ENCODE assay signal across 9 cellular contexts in the genomic region with DNA sequence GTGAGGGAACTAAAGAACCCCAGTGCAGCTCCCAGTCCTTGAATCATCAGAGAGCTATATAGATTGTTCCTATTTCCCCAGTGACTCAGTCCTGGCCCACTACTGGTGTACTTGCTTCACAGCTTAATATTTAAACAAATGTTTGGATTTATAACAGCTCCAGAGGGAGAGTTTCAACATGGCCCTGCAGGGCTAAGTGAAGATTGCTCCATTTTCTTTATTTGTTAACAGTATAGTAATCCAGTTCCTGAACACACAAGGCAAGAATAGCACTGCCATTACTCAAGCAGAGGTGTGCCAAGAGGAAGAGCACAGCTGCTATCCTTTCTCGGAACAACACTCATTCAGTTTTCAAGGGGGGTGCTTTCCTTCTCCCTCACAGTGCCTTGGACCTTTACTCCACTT. TPM values are rescaled to one million over a fixed set of nuclear protein-coding genes. Genes with fewer than 3 reads are reported as not detected.
DNase-seq lines count a peak whose midpoint lies in the region; ATAC-seq, FAIRE-seq and TF ChIP-seq lines count a peak whose summit lies in the region.
"Had no signal": no experiment of that assay in that cellular context is flagged by ENCODE, and none has a peak within 500 bp of the region (broad histone marks: within the 10 kb centered on the region; RNA-seq: fewer than 3 reads in every experiment).

No MANE protein-coding gene starts in this region.

- peaks cover 77% of the 10 kb centered on the region for H3K4me1 Mint-ChIP-seq in activated CD4-positive, alpha-beta T cell treated with anti-CD3 and anti-CD28 coated beads, Interleukin-2, amount 10 ng/mL, durations not matched to agents 24 days and 14 days
- peaks cover 76% of the 10 kb centered on the region for H3K4me1 Mint-ChIP-seq in activated T-helper 17 cell treated with anti-CD3 and anti-CD28 coated beads, Interleukin-2, amount 50 U/mL, for 72 hours
- H3K4me1 Mint-ChIP-seq in activated CD8-positive, alpha-beta memory T cell treated with anti-CD3 and anti-CD28 coated beads, Interleukin-2, amount 10 ng/mL, durations not matched to agents 7 days and 5 days: peaks cover 82% of the 10 kb centered on the region

- intact Hi-C loops in activated CD4-positive, alpha-beta T cell treated with anti-CD3 and anti-CD28 coated beads, Interleukin-2, amount 10 ng/mL, durations not matched to agents 24 days and 14 days (cut with micrococcal nuclease): no loop called here
- intact Hi-C loops in transverse colon (cut with DNase I; ENCODE audit: low total_unique reads): no loop called here

- H3K4me2 ChIP-seq in keratinocyte (ENCODE audit: control insufficient read depth, extremely low read depth, insufficient read depth, low read depth, low read length): peak overlapping the region; percentile 45

- TF ChIP-seq CTCF in keratinocyte (optimal IDR thresholded peaks at IDR 0.05 in 1 of 3, IDR thresholded peaks at IDR 0.05 in 1 of 3, conservative IDR thresholded peaks at IDR 0.05 in 1 of 3; ENCODE audit: extremely low read depth in 1 of 3, insufficient read depth in 2 of 3, low read length in 3 of 3) (peak in 1 of 3 experiments; percentile 23), transverse colon (IDR thresholded peaks at IDR 0.05) (peak in 3 of 5 experiments; percentile 19 to 72 (median 63))

- H3K27me3 ChIP-seq in keratinocyte (ENCODE audit: control insufficient read depth, extremely low read depth, insufficient read depth, low read length) (no peaks in the 10 kb centered on the region), transverse colon (no peaks in the 10 kb centered on the region)

- H3K9me1 ChIP-seq in keratinocyte (ENCODE audit: control insufficient read depth, extremely low read depth, insufficient read depth, low read length): peaks cover 3% of the 10 kb centered on the region

- H4K20me1 ChIP-seq in keratinocyte (ENCODE audit: control insufficient read depth, extremely low read depth, insufficient read depth, low read length): no peaks in the 10 kb centered on the region

- H3K9ac ChIP-seq in keratinocyte (ENCODE audit: control insufficient read depth, extremely low read depth, insufficient read depth, low read length): peak overlapping the region; percentile 76

- no peaks in the 10 kb centered on the region for H3K27me3 Mint-ChIP-seq in activated CD4-positive, alpha-beta T cell treated with anti-CD3 and anti-CD28 coated beads, Interleukin-2, amount 10 ng/mL, durations not matched to agents 24 days and 14 days
- no peaks in the 10 kb centered on the region for H3K27me3 Mint-ChIP-seq in activated T-helper 17 cell treated with anti-CD3 and anti-CD28 coated beads, Interleukin-2, amount 50 U/mL, for 72 hours
- no peaks in the 10 kb centered on the region for H3K27me3 Mint-ChIP-seq in activated CD8-positive, alpha-beta memory T cell treated with anti-CD3 and anti-CD28 coated beads, Interleukin-2, amount 10 ng/mL, durations not matched to agents 7 days and 5 days

- H3K27ac ChIP-seq in keratinocyte (ENCODE audit: control insufficient read depth, insufficient read depth, low read length): peak overlapping the region; percentile 95
- peak overlapping the region; percentile 96 to 97 (median 96) for H3K27ac ChIP-seq in transverse colon
- H3K27ac ChIP-seq: VCaP had no signal

- CTCF ChIA-PET in activated CD8-positive, alpha-beta memory T cell treated with anti-CD3 and anti-CD28 coated beads, Interleukin-2, amount 10 ng/mL, durations not matched to agents 7 days and 5 days (lab: Charles Lee): no interaction called here

- peak; percentile 74 for FAIRE-seq in keratinocyte (lab: Jason Lieb, UNC)

- peak; percentile 41 for ATAC-seq in activated T-helper 17 cell treated with anti-CD3 and anti-CD28 coated beads, Interleukin-2, amount 50 U/mL, for 72 hours (replicated peaks)
- ATAC-seq in activated CD8-positive, alpha-beta memory T cell treated with anti-CD3 and anti-CD28 coated beads, Interleukin-2, amount 10 ng/mL, durations not matched to agents 7 days and 5 days: no peak

- H3K36me3 ChIP-seq in keratinocyte (ENCODE audit: control insufficient read depth in 2 of 2, extremely low read depth in 1 of 2, insufficient read depth in 2 of 2, low read length in 2 of 2) (peaks cover 0 to 4% of the 10 kb centered on the region in 2 experiments), transverse colon (no peaks in the 10 kb centered on the region)

- peaks cover 81% of the 10 kb centered on the region for H3K4me1 ChIP-seq in keratinocyte (ENCODE audit: control insufficient read depth, extremely low read depth, insufficient read depth, low read length)
- peaks cover 68 to 98% (median 94%) of the 10 kb centered on the region in 4 donors for H3K4me1 ChIP-seq in transverse colon

- peak; percentile 90 for TF ChIP-seq EP300 in transverse colon (IDR thresholded peaks at IDR 0.05; ENCODE audit: low read depth)

- dilution Hi-C loops in keratinocyte (cut with MboI; ENCODE audit: extremely low pct_ligation_motif_present, low sequenced_read_pairs): no loop called here

- no peaks in the 10 kb centered on the region for H3K9me3 ChIP-seq in keratinocyte (ENCODE audit: control insufficient read depth, low read depth, low read length)
- H3K9me3 ChIP-seq in transverse colon: no peaks in the 10 kb centered on the region

- no peak for DNase-seq in activated CD4-positive, alpha-beta T cell treated with anti-CD3 and anti-CD28 coated beads, Interleukin-2, amount 10 ng/mL, durations not matched to agents 24 days and 14 days
- DNase-seq in activated CD4-positive, alpha-beta T cell treated with anti-CD3 and anti-CD28 coated beads, Interleukin-2, amount 50 U/mL, for 1 hour: no peak
- DNase-seq in keratinocyte (ENCODE audit: low read depth, low spot score) (no peak), transverse colon (peak; percentile 73), nucleus accumbens (lab: John Stamatoyannopoulos, UW) (no peak), COLO829 (ENCODE audit: low spot score) (no peak)
- no peak for DNase-seq in activated CD8-positive, alpha-beta memory T cell treated with anti-CD3 and anti-CD28 coated beads, Interleukin-2, amount 10 ng/mL, durations not matched to agents 7 days and 5 days

- peaks cover 58% of the 10 kb centered on the region for H3K36me3 Mint-ChIP-seq in activated CD4-positive, alpha-beta T cell treated with anti-CD3 and anti-CD28 coated beads, Interleukin-2, amount 10 ng/mL, durations not matched to agents 24 days and 14 days (ENCODE audit: low read depth)
- peaks cover 99% of the 10 kb centered on the region for H3K36me3 Mint-ChIP-seq in activated T-helper 17 cell treated with anti-CD3 and anti-CD28 coated beads, Interleukin-2, amount 50 U/mL, for 72 hours (ENCODE audit: low read depth)
- H3K36me3 Mint-ChIP-seq in activated CD8-positive, alpha-beta memory T cell treated with anti-CD3 and anti-CD28 coated beads, Interleukin-2, amount 10 ng/mL, durations not matched to agents 7 days and 5 days: peaks cover 48% of the 10 kb centered on the region

- in situ Hi-C loops in transverse colon (cut with MboI; ENCODE audit: low pct_ligation_motif_present in 1 of 4, low pct_unique_long_range_greater_than_20kb in 1 of 4, low sequenced_read_pairs in 3 of 4): no loop called here

- H3K9me3 Mint-ChIP-seq in activated CD4-positive, alpha-beta T cell treated with anti-CD3 and anti-CD28 coated beads, Interleukin-2, amount 10 ng/mL, durations not matched to agents 24 days and 14 days: no peaks in the 10 kb centered on the region
- peaks cover 7% of the 10 kb centered on the region for H3K9me3 Mint-ChIP-seq in activated T-helper 17 cell treated with anti-CD3 and anti-CD28 coated beads, Interleukin-2, amount 50 U/mL, for 72 hours
- no peaks in the 10 kb centered on the region for H3K9me3 Mint-ChIP-seq in activated CD8-positive, alpha-beta memory T cell treated with anti-CD3 and anti-CD28 coated beads, Interleukin-2, amount 10 ng/mL, durations not matched to agents 7 days and 5 days (ENCODE audit: low read depth)

- no peak overlapping the region for H3K4me3 Mint-ChIP-seq in activated CD4-positive, alpha-beta T cell treated with anti-CD3 and anti-CD28 coated beads, Interleukin-2, amount 10 ng/mL, durations not matched to agents 24 days and 14 days
- peak overlapping the region; percentile 97 for H3K4me3 Mint-ChIP-seq in activated T-helper 17 cell treated with anti-CD3 and anti-CD28 coated beads, Interleukin-2, amount 50 U/mL, for 72 hours
- no peak overlapping the region for H3K4me3 Mint-ChIP-seq in activated CD8-positive, alpha-beta memory T cell treated with anti-CD3 and anti-CD28 coated beads, Interleukin-2, amount 10 ng/mL, durations not matched to agents 7 days and 5 days

- H3K79me2 ChIP-seq in keratinocyte (ENCODE audit: control insufficient read depth, insufficient read depth, low read length): peaks cover 57% of the 10 kb centered on the region

- 19 to 23% methylated on average over 1 of the region's 1 CpG for WGBS in transverse colon (ENCODE audit: low coverage in 1 of 2), 2 donors

- H3K4me3 ChIP-seq in keratinocyte (ENCODE audit: control insufficient read depth in 2 of 3, extremely low read depth in 1 of 3, insufficient read depth in 2 of 3, low read depth in 1 of 3, low read length in 3 of 3) (peak overlapping the region in 2 of 3 experiments; percentile 22 to 53), transverse colon (no peak overlapping the region)

- TF ChIP-seq POLR2A in transverse colon (IDR thresholded peaks at IDR 0.05): peak; percentile 42

- H3K27ac Mint-ChIP-seq in activated CD4-positive, alpha-beta T cell treated with anti-CD3 and anti-CD28 coated beads, Interleukin-2, amount 10 ng/mL, durations not matched to agents 24 days and 14 days: peak overlapping the region; percentile 40
- H3K27ac Mint-ChIP-seq in activated T-helper 17 cell treated with anti-CD3 and anti-CD28 coated beads, Interleukin-2, amount 50 U/mL, for 72 hours: peak overlapping the region; percentile 95
- H3K27ac Mint-ChIP-seq in activated CD8-positive, alpha-beta memory T cell treated with anti-CD3 and anti-CD28 coated beads, Interleukin-2, amount 10 ng/mL, durations not matched to agents 7 days and 5 days: no peak overlapping the region

- H2AFZ ChIP-seq in keratinocyte (ENCODE audit: control insufficient read depth, low read length): no peak overlapping the region

RNA-seq across cellular contexts. Expression of a gene that starts 6.5 kb away (rescaled TPM):
- 103 and 108 TPM in 2 replicates for total RNA-seq in activated CD4-positive, alpha-beta T cell treated with anti-CD3 and anti-CD28 coated beads, Interleukin-2, amount 10 ng/mL, durations not matched to agents 24 days and 14 days
- 100 to 1,000 TPM; 129 to 275 TPM for total RNA-seq in activated T-helper 17 cell treated with anti-CD3 and anti-CD28 coated beads, Interleukin-2, amount 50 U/mL, for 72 hours
- 117 to 140 TPM (median 124 TPM) in 3 replicates for polyA plus RNA-seq in keratinocyte
- polyA plus RNA-seq in keratinocyte (2011; ENCODE audit: low read depth): 152 TPM
- 107 and 149 TPM in 2 replicates for polyA plus RNA-seq in keratinocyte (2011; cell fraction: cytosol; rRNA removed)
- 92.0 and 98.4 TPM in 2 replicates for polyA plus RNA-seq in keratinocyte (2011; cell fraction: nucleus; rRNA removed)
- 72.9 and 89.8 TPM in 2 replicates for polyA plus RNA-seq in keratinocyte (2012; ENCODE audit: low replicate concordance)
- polyA minus RNA-seq in keratinocyte: 57.3 to 116 TPM (median 95.8 TPM) in 3 replicates
- polyA minus RNA-seq in keratinocyte (2011; cell fraction: cytosol; rRNA and poly(A)+ RNA removed): 92.5 TPM
- polyA minus RNA-seq in keratinocyte (2011; cell fraction: nucleus; rRNA and poly(A)+ RNA removed): 47.6 and 69.2 TPM in 2 replicates
- 100 to 1,000 TPM; 106 to 377 (median 281) TPM for total RNA-seq in transverse colon
- total RNA-seq in activated CD8-positive, alpha-beta memory T cell treated with anti-CD3 and anti-CD28 coated beads, Interleukin-2, amount 10 ng/mL, durations not matched to agents 7 days and 5 days: 10 to 100 TPM; 79.8 to 86.4 TPM

RNA-seq across cellular contexts. Expression of a gene that starts 54.2 kb away (rescaled TPM):
- total RNA-seq in activated CD4-positive, alpha-beta T cell treated with anti-CD3 and anti-CD28 coated beads, Interleukin-2, amount 10 ng/mL, durations not matched to agents 24 days and 14 days: 42.8 and 44.8 TPM in 2 replicates
- total RNA-seq in activated T-helper 17 cell treated with anti-CD3 and anti-CD28 coated beads, Interleukin-2, amount 50 U/mL, for 72 hours: 10 to 100 TPM; 43.7 to 54.5 TPM
- polyA plus RNA-seq in keratinocyte: 9.4 to 15.5 TPM (median 10.9 TPM) in 3 replicates
- polyA plus RNA-seq in keratinocyte (2011; ENCODE audit: low read depth): 34.1 TPM
- polyA plus RNA-seq in keratinocyte (2011; cell fraction: cytosol; rRNA removed): 12.8 and 15.1 TPM in 2 replicates
- 8.5 and 9.9 TPM in 2 replicates for polyA plus RNA-seq in keratinocyte (2011; cell fraction: nucleus; rRNA removed)
- 23.4 and 23.9 TPM in 2 replicates for polyA plus RNA-seq in keratinocyte (2012; ENCODE audit: low replicate concordance)
- 4.8 to 11.2 TPM (median 10.6 TPM) in 3 replicates for polyA minus RNA-seq in keratinocyte
- 25.1 TPM for polyA minus RNA-seq in keratinocyte (2011; cell fraction: cytosol; rRNA and poly(A)+ RNA removed)
- 5.2 and 8.1 TPM in 2 replicates for polyA minus RNA-seq in keratinocyte (2011; cell fraction: nucleus; rRNA and poly(A)+ RNA removed)
- 10 to 100 TPM in 3 of 4 donors, 1 to 10 TPM in 1; 6.7 to 35.4 (median 23.8) TPM for total RNA-seq in transverse colon
- total RNA-seq in activated CD8-positive, alpha-beta memory T cell treated with anti-CD3 and anti-CD28 coated beads, Interleukin-2, amount 10 ng/mL, durations not matched to agents 7 days and 5 days: 10 to 100 TPM; 33.6 to 35.7 TPM

Comparison
In these comparisons a context has a peak if more than half of its experiments do, and no peak if none do; other contexts are left out.
1. H3K4me3 ChIP-seq: peak in keratinocyte (2 of 3); none in transverse colon (0 of 4).